Comparison of ENCODE assay signal across 9 cellular contexts in genomic region chr15:64858136-64858535, GRCh38. TPM values are rescaled to one million over a fixed set of nuclear protein-coding genes. Genes with fewer than 3 reads are reported as not detected.
DNase-seq lines count a peak whose midpoint lies in the region; ATAC-seq, FAIRE-seq and TF ChIP-seq lines count a peak whose summit lies in the region.
"Had no signal": no experiment of that assay in that cellular context is flagged by ENCODE, and none has a peak within 500 bp of the region (broad histone marks: within the 10 kb centered on the region; RNA-seq: fewer than 3 reads in every experiment).

No MANE protein-coding gene starts in this region.

- no peaks in the 10 kb centered on the region for H3F3A ChIP-seq in PC-3 (ENCODE audit: low read length, unreplicated experiment)

- DNase-seq in WTC11 (ENCODE audit: low spot score) (no peak), medulla oblongata (ENCODE audit: extremely low spot score) (peak; percentile 41), suprapubic skin (ENCODE audit: low spot score in 2 of 2) (no peak), PC-3 (no peak), HepG2 (ENCODE audit: low spot score) (no peak), NCI-H187 (lab: John Stamatoyannopoulos, UW) (no peak)
- DNase-seq: activated CD4-positive, alpha-beta T cell treated with anti-CD3 and anti-CD28 coated beads for 48 hours; KG1 had no signal

- no peak overlapping the region for H3K4me2 ChIP-seq in PC-3 (ENCODE audit: low read length)
- H3K4me2 ChIP-seq in HepG2 (ENCODE audit: low read depth, low read length), result no peak overlapping the region

- ATAC-seq in WTC11, result no peak
- no peak for ATAC-seq in PC-3
- ATAC-seq in HepG2, result no peak

- TF ChIP-seq POLR2A in suprapubic skin (IDR thresholded peaks at IDR 0.05) (no peak), HepG2 (IDR thresholded peaks at IDR 0.05; ENCODE audit: insufficient read depth in 1 of 2, low read depth in 2 of 2, low read length in 2 of 2) (no peak)

- TF ChIP-seq CTCF in WTC11 (IDR thresholded peaks at IDR 0.05), result no peak
- TF ChIP-seq CTCF in suprapubic skin (IDR thresholded peaks at IDR 0.05), result no peak
- no peak for TF ChIP-seq CTCF in PC-3 (conservative IDR thresholded peaks at IDR 0.05; ENCODE audit: low read depth, low read length)
- no peak for TF ChIP-seq CTCF in HepG2 (CRISPR knock-in tag; IDR thresholded peaks at IDR 0.05)

- H3K27ac ChIP-seq in suprapubic skin (peak overlapping the region; percentile 42), PC-3 (ENCODE audit: low read length) (no peak overlapping the region), HepG2 (ENCODE audit: extremely low read length, insufficient read depth, low read length) (no peak overlapping the region)

- no peak for TF ChIP-seq RAD21 in HepG2 (CRISPR knock-in tag; IDR thresholded peaks at IDR 0.05)

- H3K9ac ChIP-seq in PC-3 (ENCODE audit: low read length) (no peak overlapping the region), HepG2 (ENCODE audit: insufficient read depth, low read depth, low read length) (no peak overlapping the region)

- H3K9me3 ChIP-seq in suprapubic skin, result no peaks in the 10 kb centered on the region
- no peaks in the 10 kb centered on the region for H3K9me3 ChIP-seq in PC-3 (ENCODE audit: low read length)
- H3K9me3 ChIP-seq in HepG2 (ENCODE audit: low read length), result no peaks in the 10 kb centered on the region

- H3K4me1 Mint-ChIP-seq in IgD-negative memory B cell (peaks cover 16 to 40% (median 29%) of the 10 kb centered on the region in 3 donors), WTC11 (peaks cover 50% of the 10 kb centered on the region)

- CTCF ChIA-PET in WTC11 (lab: Charles Lee) (interaction anchor here (0.5 to 1.8 kb wide), 2 partner anchors 25 to 36 kb away, joined by 3 to 4 read pairs; no protein-coding TSS in a partner anchor), PC-3 (lab: Charles Lee) (no interaction called here), HepG2 (lab: Yijun Ruan, JAX; ENCODE audit: low intra/inter-chr PET ratio, low total read pairs) (no interaction called here)

- peaks cover 54% of the 10 kb centered on the region for H3K4me1 ChIP-seq in suprapubic skin
- H3K4me1 ChIP-seq in PC-3 (ENCODE audit: insufficient read depth, low read length), result no peaks in the 10 kb centered on the region
- H3K4me1 ChIP-seq in HepG2 (ENCODE audit: insufficient read depth, low read length), result peaks cover 17% of the 10 kb centered on the region

- H3K9me3 Mint-ChIP-seq in IgD-negative memory B cell, result no peaks in the 10 kb centered on the region
- no peaks in the 10 kb centered on the region for H3K9me3 Mint-ChIP-seq in WTC11

- H3K4me3 ChIP-seq in suprapubic skin (no peak overlapping the region), PC-3 (ENCODE audit: low read length) (no peak overlapping the region), HepG2 (replicated peaks in 1 of 3; ENCODE audit: insufficient read depth in 1 of 3, low read depth in 2 of 3, low read length in 3 of 3) (no peak overlapping the region)

- BruUV-seq in PC-3 (replicated peaks; lab: Mats Ljungman, UMichigan) (no TSS peak), HepG2 (replicated peaks; lab: Mats Ljungman, UMichigan) (no TSS peak)

- peak overlapping the region in 1 of 4 donors; percentile 35 for H3K4me3 Mint-ChIP-seq in IgD-negative memory B cell
- no peak overlapping the region for H3K4me3 Mint-ChIP-seq in WTC11

- no peaks in the 10 kb centered on the region for H3K27me3 ChIP-seq in suprapubic skin
- no peaks in the 10 kb centered on the region for H3K27me3 ChIP-seq in PC-3 (ENCODE audit: low read length)
- no peaks in the 10 kb centered on the region for H3K27me3 ChIP-seq in HepG2 (ENCODE audit: control insufficient read depth in 1 of 2, insufficient read depth in 2 of 2, low read length in 2 of 2)

- no peaks in the 10 kb centered on the region for H3K9me2 ChIP-seq in PC-3 (replicated peaks; ENCODE audit: low read length)

- H3K27ac Mint-ChIP-seq in IgD-negative memory B cell, result peak overlapping the region in 2 of 3 donors; percentile 42 to 88
- peak overlapping the region; percentile 76 for H3K27ac Mint-ChIP-seq in WTC11

- H4K20me1 ChIP-seq in PC-3 (ENCODE audit: low read length) (no peaks in the 10 kb centered on the region), HepG2 (ENCODE audit: insufficient read depth, low read length) (no peaks in the 10 kb centered on the region)

- H3K27me3 Mint-ChIP-seq in IgD-negative memory B cell (no peaks in the 10 kb centered on the region), WTC11 (ENCODE audit: low read depth) (no peaks in the 10 kb centered on the region)

- 48% methylated on average over 4 of the region's 4 CpGs for WGBS in suprapubic skin
- WGBS in HepG2 (ENCODE audit: low lambda C conversion rate), result 80% methylated on average over 4 of the region's 4 CpGs

- intact Hi-C loops in PC-3 (cut with micrococcal nuclease), result no loop called here
- intact Hi-C loops in HepG2 (cut with micrococcal nuclease; ENCODE audit: unreplicated experiment), result no loop called here

- FAIRE-seq in HepG2 (lab: Jason Lieb, UNC), result no peak

- no peaks in the 10 kb centered on the region for H3K79me2 ChIP-seq in PC-3 (ENCODE audit: low read length)
- H3K79me2 ChIP-seq in HepG2 (ENCODE audit: insufficient read depth, low read length), result no peaks in the 10 kb centered on the region

- TF ChIP-seq EP300 in suprapubic skin (IDR thresholded peaks at IDR 0.05) (no peak), HepG2 (IDR thresholded peaks at IDR 0.05; ENCODE audit: low read depth in 2 of 2, low read length in 2 of 2) (no peak), HepG2 (CRISPR knock-in tag; IDR thresholded peaks at IDR 0.05; ENCODE audit: borderline replicate concordance) (no peak)

- in situ Hi-C loops in HepG2 (cut with HindIII; ENCODE audit: extremely low pct_ligation_motif_present, low pct_unique_long_range_greater_than_20kb), result no loop called here

- H2AFZ ChIP-seq in PC-3 (ENCODE audit: low read length) (no peak overlapping the region), HepG2 (ENCODE audit: low read length) (no peak overlapping the region)

- POLR2A ChIA-PET in WTC11 (lab: Charles Lee) (no interaction called here), PC-3 (lab: Charles Lee; ENCODE audit: unreplicated experiment) (no interaction called here), HepG2 (lab: Yijun Ruan, JAX) (no interaction called here)

- peaks cover 42% of the 10 kb centered on the region for H3K36me3 ChIP-seq in suprapubic skin
- H3K36me3 ChIP-seq in PC-3 (ENCODE audit: low read depth, low read length), result no peaks in the 10 kb centered on the region
- peaks cover 15 to 30% of the 10 kb centered on the region in 2 experiments; a peak in 4 of 5 replicates for H3K36me3 ChIP-seq in HepG2 (replicated peaks in 1 of 2; ENCODE audit: control insufficient read depth in 1 of 2, insufficient read depth in 2 of 2, low read length in 2 of 2)

- H3K36me3 Mint-ChIP-seq in IgD-negative memory B cell, result no peaks in the 10 kb centered on the region
- H3K36me3 Mint-ChIP-seq in WTC11, result peaks cover 50% of the 10 kb centered on the region

RNA-seq across cellular contexts. Expression of gene PLEKHO2, which starts 16.4 kb away (rescaled TPM):
- polyA plus RNA-seq in IgD-negative memory B cell (45.1 TPM), HepG2 (2011; rRNA removed) (4.8 and 5.1 TPM in 2 replicates)
- total RNA-seq in WTC11 (2021) (21.6 to 22.1 TPM (median 21.9 TPM) in 3 replicates), suprapubic skin (10 to 100 TPM in 1 of 4 donors, 1 to 10 TPM in 3; 6.7 to 13.8 (median 8.0) TPM), PC-3 (2014; rRNA removed) (3.7 and 4.3 TPM in 2 replicates), HepG2 (2016; rRNA removed; fragmentation: Illumina TruSeq; extraction: Trizol) (3.1 and 3.8 TPM in 2 replicates)
- 0.61 and 0.71 TPM in 2 replicates for total RNA-seq in HepG2 (2016; cell fraction: cytosol; rRNA removed; fragmentation: Illumina TruSeq; extraction: Trizol; ENCODE audit: low read depth)
- 3.1 and 4.3 TPM in 2 replicates for total RNA-seq in HepG2 (2016; cell fraction: insoluble cytoplasmic fraction; rRNA removed; fragmentation: Illumina TruSeq; extraction: Trizol)
- 1.4 and 1.8 TPM in 2 replicates for total RNA-seq in HepG2 (2016; cell fraction: membrane; rRNA removed; fragmentation: Illumina TruSeq; extraction: Trizol)
- 3.2 and 3.6 TPM in 2 replicates for total RNA-seq in HepG2 (2016; cell fraction: nucleus; rRNA removed; fragmentation: Illumina TruSeq; extraction: Trizol)
- 3.1 and 3.9 TPM in 2 replicates for polyA plus RNA-seq in HepG2 (2011; cell fraction: cytosol; rRNA removed)
- 15.5 and 19.5 TPM in 2 replicates for polyA plus RNA-seq in HepG2 (2011; cell fraction: nucleus; rRNA removed)
- polyA plus RNA-seq in HepG2 (2012), result 3.9 and 4.4 TPM in 2 replicates
- 0.38 and 0.41 TPM in 2 replicates for polyA plus RNA-seq in HepG2 (2016; cell fraction: cytosol; fragmentation: Illumina TruSeq; extraction: Trizol; ENCODE audit: low read depth)
- polyA plus RNA-seq in HepG2 (2016; cell fraction: insoluble cytoplasmic fraction; fragmentation: Illumina TruSeq; extraction: Trizol; ENCODE audit: low read depth), result 2.2 and 3.1 TPM in 2 replicates
- polyA plus RNA-seq in HepG2 (2016; cell fraction: membrane; fragmentation: Illumina TruSeq; extraction: Trizol; ENCODE audit: low read depth), result 0.70 and 0.73 TPM in 2 replicates
- polyA plus RNA-seq in HepG2 (2016; cell fraction: nucleus; fragmentation: Illumina TruSeq; extraction: Trizol; ENCODE audit: insufficient read depth, low read depth), result 17.8 and 18.9 TPM in 2 replicates
- polyA minus RNA-seq in HepG2 (2011; rRNA and poly(A)+ RNA removed; ENCODE audit: low replicate concordance), result 3.4 and 9.7 TPM in 2 replicates
- polyA minus RNA-seq in HepG2 (2011; cell fraction: cytosol; rRNA and poly(A)+ RNA removed), result 3.4 and 3.5 TPM in 2 replicates
- polyA minus RNA-seq in HepG2 (2011; cell fraction: nucleus; rRNA and poly(A)+ RNA removed), result 4.4 and 6.8 TPM in 2 replicates

RNA-seq across cellular contexts. Expression of gene PIF1, which starts 32.7 kb away (rescaled TPM):
- polyA plus RNA-seq in IgD-negative memory B cell (2.4 TPM), HepG2 (2011; rRNA removed) (14.0 and 18.5 TPM in 2 replicates)
- total RNA-seq in WTC11 (2021) (174 to 249 TPM (median 184 TPM) in 3 replicates), suprapubic skin (1 to 10 TPM in 3 of 4 donors, under 1 TPM in 1; 0.42 to 5.9 (median 1.5) TPM), PC-3 (2014; rRNA removed) (43.5 and 45.3 TPM in 2 replicates), HepG2 (2016; rRNA removed; fragmentation: Illumina TruSeq; extraction: Trizol) (8.3 and 19.7 TPM in 2 replicates)
- total RNA-seq in HepG2 (2016; cell fraction: cytosol; rRNA removed; fragmentation: Illumina TruSeq; extraction: Trizol; ENCODE audit: low read depth), result 10.1 and 10.8 TPM in 2 replicates
- total RNA-seq in HepG2 (2016; cell fraction: insoluble cytoplasmic fraction; rRNA removed; fragmentation: Illumina TruSeq; extraction: Trizol), result 7.8 and 21.1 TPM in 2 replicates
- 8.0 and 9.6 TPM in 2 replicates for total RNA-seq in HepG2 (2016; cell fraction: membrane; rRNA removed; fragmentation: Illumina TruSeq; extraction: Trizol)
- 22.6 and 34.5 TPM in 2 replicates for total RNA-seq in HepG2 (2016; cell fraction: nucleus; rRNA removed; fragmentation: Illumina TruSeq; extraction: Trizol)
- polyA plus RNA-seq in HepG2 (2011; cell fraction: cytosol; rRNA removed), result 5.4 and 11.1 TPM in 2 replicates
- 50.6 and 90.5 TPM in 2 replicates for polyA plus RNA-seq in HepG2 (2011; cell fraction: nucleus; rRNA removed)
- 3.2 and 9.0 TPM in 2 replicates for polyA plus RNA-seq in HepG2 (2012)
- polyA plus RNA-seq in HepG2 (2016; cell fraction: cytosol; fragmentation: Illumina TruSeq; extraction: Trizol; ENCODE audit: low read depth), result 1.2 and 1.3 TPM in 2 replicates
- 7.2 and 8.0 TPM in 2 replicates for polyA plus RNA-seq in HepG2 (2016; cell fraction: insoluble cytoplasmic fraction; fragmentation: Illumina TruSeq; extraction: Trizol; ENCODE audit: low read depth)
- polyA plus RNA-seq in HepG2 (2016; cell fraction: membrane; fragmentation: Illumina TruSeq; extraction: Trizol; ENCODE audit: low read depth), result 3.6 and 4.0 TPM in 2 replicates
- 105 and 116 TPM in 2 replicates for polyA plus RNA-seq in HepG2 (2016; cell fraction: nucleus; fragmentation: Illumina TruSeq; extraction: Trizol; ENCODE audit: insufficient read depth, low read depth)
- polyA minus RNA-seq in HepG2 (2011; rRNA and poly(A)+ RNA removed; ENCODE audit: low replicate concordance), result 12.7 and 35.9 TPM in 2 replicates
- 1.6 and 4.1 TPM in 2 replicates for polyA minus RNA-seq in HepG2 (2011; cell fraction: cytosol; rRNA and poly(A)+ RNA removed)
- polyA minus RNA-seq in HepG2 (2011; cell fraction: nucleus; rRNA and poly(A)+ RNA removed), result 11.4 and 16.5 TPM in 2 replicates

RNA-seq across cellular contexts. Expression of gene ANKDD1A, which starts 53.6 kb away (rescaled TPM):
- polyA plus RNA-seq in IgD-negative memory B cell (3.4 TPM), HepG2 (2011; rRNA removed) (0.17 and 0.48 TPM in 2 replicates)
- total RNA-seq in WTC11 (2021) (6.1 to 7.9 TPM (median 7.4 TPM) in 3 replicates), suprapubic skin (1 to 10 TPM; 2.1 to 3.6 (median 2.8) TPM), PC-3 (2014; rRNA removed) (5.8 and 8.9 TPM in 2 replicates), HepG2 (2016; rRNA removed; fragmentation: Illumina TruSeq; extraction: Trizol) (0.11 TPM in 2 replicates)
- total RNA-seq in HepG2 (2016; cell fraction: cytosol; rRNA removed; fragmentation: Illumina TruSeq; extraction: Trizol; ENCODE audit: low read depth), result not detected in 2 replicates
- total RNA-seq in HepG2 (2016; cell fraction: insoluble cytoplasmic fraction; rRNA removed; fragmentation: Illumina TruSeq; extraction: Trizol), result 0.09 TPM in 1 of 2 replicates, not detected in the other
- total RNA-seq in HepG2 (2016; cell fraction: membrane; rRNA removed; fragmentation: Illumina TruSeq; extraction: Trizol), result not detected in 2 replicates
- not detected in 2 replicates for total RNA-seq in HepG2 (2016; cell fraction: nucleus; rRNA removed; fragmentation: Illumina TruSeq; extraction: Trizol)
- polyA plus RNA-seq in HepG2 (2011; cell fraction: cytosol; rRNA removed), result 0.19 and 0.23 TPM in 2 replicates
- polyA plus RNA-seq in HepG2 (2011; cell fraction: nucleus; rRNA removed), result 1.3 and 1.5 TPM in 2 replicates
- polyA plus RNA-seq in HepG2 (2012), result 0.21 and 0.31 TPM in 2 replicates
- polyA plus RNA-seq in HepG2 (2016; cell fraction: cytosol; fragmentation: Illumina TruSeq; extraction: Trizol; ENCODE audit: low read depth), result not detected in 2 replicates
- polyA plus RNA-seq in HepG2 (2016; cell fraction: insoluble cytoplasmic fraction; fragmentation: Illumina TruSeq; extraction: Trizol; ENCODE audit: low read depth), result not detected in 2 replicates
- not detected in 2 replicates for polyA plus RNA-seq in HepG2 (2016; cell fraction: membrane; fragmentation: Illumina TruSeq; extraction: Trizol; ENCODE audit: low read depth)
- polyA plus RNA-seq in HepG2 (2016; cell fraction: nucleus; fragmentation: Illumina TruSeq; extraction: Trizol; ENCODE audit: insufficient read depth, low read depth), result not detected in 2 replicates
- 0.40 TPM in 2 replicates for polyA minus RNA-seq in HepG2 (2011; rRNA and poly(A)+ RNA removed; ENCODE audit: low replicate concordance)
- not detected in 2 replicates for polyA minus RNA-seq in HepG2 (2011; cell fraction: cytosol; rRNA and poly(A)+ RNA removed)
- not detected in 2 replicates for polyA minus RNA-seq in HepG2 (2011; cell fraction: nucleus; rRNA and poly(A)+ RNA removed)
